ENCODE assay signal across 1 cellular context in the genomic region with DNA sequence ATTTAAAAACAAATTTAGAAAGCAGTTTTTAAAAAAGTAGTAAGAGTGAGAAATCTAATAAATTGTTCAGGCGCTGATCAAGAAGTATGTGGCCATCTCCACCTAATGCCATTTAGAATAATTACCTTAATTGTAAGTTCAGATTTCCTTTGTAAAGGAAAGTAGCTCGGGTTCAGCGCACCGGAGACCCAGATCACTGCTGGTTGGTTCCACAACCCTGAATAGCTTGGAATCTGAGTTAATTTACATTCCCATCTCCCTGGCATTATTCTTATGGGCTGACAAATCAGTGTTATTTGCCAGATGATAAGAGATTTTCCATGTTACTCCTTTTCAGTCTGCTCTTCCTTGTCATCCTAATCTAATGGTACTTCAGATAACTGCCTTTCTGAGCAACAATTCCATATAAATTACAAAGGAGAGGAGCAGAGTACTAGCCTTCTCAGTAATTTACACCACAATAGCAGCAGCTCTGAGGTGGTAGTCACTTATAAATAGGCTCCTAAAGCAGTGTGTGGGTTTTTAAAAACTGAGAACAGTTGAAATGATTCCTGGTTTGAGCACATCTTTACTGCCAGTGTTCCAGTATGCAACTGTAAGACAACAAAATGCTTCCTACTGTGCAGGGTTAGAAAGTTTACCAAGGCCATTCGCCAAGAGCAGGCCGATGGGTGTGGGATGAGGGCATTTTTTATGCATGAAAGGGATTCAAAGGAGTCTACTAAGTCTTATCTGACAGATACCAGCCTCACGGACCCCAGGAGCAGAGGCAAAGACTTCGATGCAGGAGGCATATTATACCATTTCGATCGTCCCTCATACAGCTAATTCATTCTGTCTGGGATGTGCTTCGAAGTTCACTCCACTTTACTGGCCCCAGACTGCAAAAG.
TF ChIP-seq lines count a peak whose summit lies in the region.

No MANE protein-coding gene starts in this region.

TF ChIP-seq in GM23338, 12 proteins besides CTCF, POLR2A, EP300 and RAD21:
- no peak for TF ChIP-seq ZNF331 (CRISPR knock-in tag; IDR thresholded peaks at IDR 0.05; ENCODE audit: low read depth)
- TF ChIP-seq, protein P1, sequence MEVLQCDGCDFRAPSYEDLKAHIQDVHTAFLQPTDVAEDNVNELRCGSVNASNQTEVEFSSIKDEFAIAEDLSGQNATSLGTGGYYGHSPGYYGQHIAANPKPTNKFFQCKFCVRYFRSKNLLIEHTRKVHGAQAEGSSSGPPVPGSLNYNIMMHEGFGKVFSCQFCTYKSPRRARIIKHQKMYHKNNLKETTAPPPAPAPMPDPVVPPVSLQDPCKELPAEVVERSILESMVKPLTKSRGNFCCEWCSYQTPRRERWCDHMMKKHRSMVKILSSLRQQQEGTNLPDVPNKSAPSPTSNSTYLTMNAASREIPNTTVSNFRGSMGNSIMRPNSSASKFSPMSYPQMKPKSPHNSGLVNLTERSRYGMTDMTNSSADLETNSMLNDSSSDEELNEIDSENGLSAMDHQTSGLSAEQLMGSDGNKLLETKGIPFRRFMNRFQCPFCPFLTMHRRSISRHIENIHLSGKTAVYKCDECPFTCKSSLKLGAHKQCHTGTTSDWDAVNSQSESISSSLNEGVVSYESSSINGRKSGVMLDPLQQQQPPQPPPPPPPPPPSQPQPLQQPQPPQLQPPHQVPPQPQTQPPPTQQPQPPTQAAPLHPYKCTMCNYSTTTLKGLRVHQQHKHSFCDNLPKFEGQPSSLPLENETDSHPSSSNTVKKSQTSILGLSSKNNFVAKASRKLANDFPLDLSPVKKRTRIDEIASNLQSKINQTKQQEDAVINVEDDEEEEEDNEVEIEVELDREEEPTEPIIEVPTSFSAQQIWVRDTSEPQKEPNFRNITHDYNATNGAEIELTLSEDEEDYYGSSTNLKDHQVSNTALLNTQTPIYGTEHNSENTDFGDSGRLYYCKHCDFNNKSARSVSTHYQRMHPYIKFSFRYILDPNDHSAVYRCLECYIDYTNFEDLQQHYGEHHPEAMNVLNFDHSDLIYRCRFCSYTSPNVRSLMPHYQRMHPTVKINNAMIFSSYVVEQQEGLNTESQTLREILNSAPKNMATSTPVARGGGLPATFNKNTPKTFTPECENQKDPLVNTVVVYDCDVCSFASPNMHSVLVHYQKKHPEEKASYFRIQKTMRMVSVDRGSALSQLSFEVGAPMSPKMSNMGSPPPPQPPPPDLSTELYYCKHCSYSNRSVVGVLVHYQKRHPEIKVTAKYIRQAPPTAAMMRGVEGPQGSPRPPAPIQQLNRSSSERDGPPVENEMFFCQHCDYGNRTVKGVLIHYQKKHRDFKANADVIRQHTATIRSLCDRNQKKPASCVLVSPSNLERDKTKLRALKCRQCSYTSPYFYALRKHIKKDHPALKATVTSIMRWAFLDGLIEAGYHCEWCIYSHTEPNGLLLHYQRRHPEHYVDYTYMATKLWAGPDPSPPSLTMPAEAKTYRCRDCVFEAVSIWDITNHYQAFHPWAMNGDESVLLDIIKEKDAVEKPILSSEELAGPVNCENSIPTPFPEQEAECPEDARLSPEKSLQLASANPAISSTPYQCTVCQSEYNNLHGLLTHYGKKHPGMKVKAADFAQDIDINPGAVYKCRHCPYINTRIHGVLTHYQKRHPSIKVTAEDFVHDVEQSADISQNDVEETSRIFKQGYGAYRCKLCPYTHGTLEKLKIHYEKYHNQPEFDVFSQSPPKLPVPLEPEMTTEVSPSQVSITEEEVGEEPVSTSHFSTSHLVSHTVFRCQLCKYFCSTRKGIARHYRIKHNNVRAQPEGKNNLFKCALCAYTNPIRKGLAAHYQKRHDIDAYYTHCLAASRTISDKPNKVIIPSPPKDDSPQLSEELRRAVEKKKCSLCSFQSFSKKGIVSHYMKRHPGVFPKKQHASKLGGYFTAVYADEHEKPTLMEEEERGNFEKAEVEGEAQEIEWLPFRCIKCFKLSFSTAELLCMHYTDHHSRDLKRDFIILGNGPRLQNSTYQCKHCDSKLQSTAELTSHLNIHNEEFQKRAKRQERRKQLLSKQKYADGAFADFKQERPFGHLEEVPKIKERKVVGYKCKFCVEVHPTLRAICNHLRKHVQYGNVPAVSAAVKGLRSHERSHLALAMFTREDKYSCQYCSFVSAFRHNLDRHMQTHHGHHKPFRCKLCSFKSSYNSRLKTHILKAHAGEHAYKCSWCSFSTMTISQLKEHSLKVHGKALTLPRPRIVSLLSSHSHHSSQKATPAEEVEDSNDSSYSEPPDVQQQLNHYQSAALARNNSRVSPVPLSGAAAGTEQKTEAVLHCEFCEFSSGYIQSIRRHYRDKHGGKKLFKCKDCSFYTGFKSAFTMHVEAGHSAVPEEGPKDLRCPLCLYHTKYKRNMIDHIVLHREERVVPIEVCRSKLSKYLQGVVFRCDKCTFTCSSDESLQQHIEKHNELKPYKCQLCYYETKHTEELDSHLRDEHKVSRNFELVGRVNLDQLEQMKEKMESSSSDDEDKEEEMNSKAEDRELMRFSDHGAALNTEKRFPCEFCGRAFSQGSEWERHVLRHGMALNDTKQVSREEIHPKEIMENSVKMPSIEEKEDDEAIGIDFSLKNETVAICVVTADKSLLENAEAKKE (CRISPR knock-in tag; IDR thresholded peaks at IDR 0.05) = peak; percentile 32; the same call in 1 of the 2 replicates
- no peak for TF ChIP-seq POLR2AphosphoS5 (IDR thresholded peaks at IDR 0.05; ENCODE audit: low read depth)
- peak; percentile 4; the same call in 1 of the 2 replicates for TF ChIP-seq CREB1 (CRISPR knock-in tag; IDR thresholded peaks at IDR 0.05; ENCODE audit: low read depth)
- no peak for TF ChIP-seq STAT1 (IDR thresholded peaks at IDR 0.05; ENCODE audit: unreplicated experiment)
- no peak for TF ChIP-seq ZNF114 (CRISPR knock-in tag; IDR thresholded peaks at IDR 0.05)
- TF ChIP-seq, protein P2, sequence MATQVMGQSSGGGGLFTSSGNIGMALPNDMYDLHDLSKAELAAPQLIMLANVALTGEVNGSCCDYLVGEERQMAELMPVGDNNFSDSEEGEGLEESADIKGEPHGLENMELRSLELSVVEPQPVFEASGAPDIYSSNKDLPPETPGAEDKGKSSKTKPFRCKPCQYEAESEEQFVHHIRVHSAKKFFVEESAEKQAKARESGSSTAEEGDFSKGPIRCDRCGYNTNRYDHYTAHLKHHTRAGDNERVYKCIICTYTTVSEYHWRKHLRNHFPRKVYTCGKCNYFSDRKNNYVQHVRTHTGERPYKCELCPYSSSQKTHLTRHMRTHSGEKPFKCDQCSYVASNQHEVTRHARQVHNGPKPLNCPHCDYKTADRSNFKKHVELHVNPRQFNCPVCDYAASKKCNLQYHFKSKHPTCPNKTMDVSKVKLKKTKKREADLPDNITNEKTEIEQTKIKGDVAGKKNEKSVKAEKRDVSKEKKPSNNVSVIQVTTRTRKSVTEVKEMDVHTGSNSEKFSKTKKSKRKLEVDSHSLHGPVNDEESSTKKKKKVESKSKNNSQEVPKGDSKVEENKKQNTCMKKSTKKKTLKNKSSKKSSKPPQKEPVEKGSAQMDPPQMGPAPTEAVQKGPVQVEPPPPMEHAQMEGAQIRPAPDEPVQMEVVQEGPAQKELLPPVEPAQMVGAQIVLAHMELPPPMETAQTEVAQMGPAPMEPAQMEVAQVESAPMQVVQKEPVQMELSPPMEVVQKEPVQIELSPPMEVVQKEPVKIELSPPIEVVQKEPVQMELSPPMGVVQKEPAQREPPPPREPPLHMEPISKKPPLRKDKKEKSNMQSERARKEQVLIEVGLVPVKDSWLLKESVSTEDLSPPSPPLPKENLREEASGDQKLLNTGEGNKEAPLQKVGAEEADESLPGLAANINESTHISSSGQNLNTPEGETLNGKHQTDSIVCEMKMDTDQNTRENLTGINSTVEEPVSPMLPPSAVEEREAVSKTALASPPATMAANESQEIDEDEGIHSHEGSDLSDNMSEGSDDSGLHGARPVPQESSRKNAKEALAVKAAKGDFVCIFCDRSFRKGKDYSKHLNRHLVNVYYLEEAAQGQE (IDR thresholded peaks at IDR 0.05; ENCODE audit: unreplicated experiment) = no peak
- 0 out of 2 replicates have a peak, but pooled peaks have one; percentile 12 for TF ChIP-seq NANOG (IDR thresholded peaks at IDR 0.05; ENCODE audit: borderline replicate concordance)
- no peak for TF ChIP-seq ETS1 (IDR thresholded peaks at IDR 0.05)
- no peak for TF ChIP-seq EZH2 (IDR thresholded peaks at IDR 0.05; ENCODE audit: low read depth, unreplicated experiment)
- TF ChIP-seq JUNB (IDR thresholded peaks at IDR 0.05; ENCODE audit: unreplicated experiment) = no peak
- no peak for TF ChIP-seq EZH2phosphoT487 (IDR thresholded peaks at IDR 0.05; ENCODE audit: unreplicated experiment)
TF ChIP-seq in GM23338: peak in this region for 3.
